In genomic region chr2:18187214-18187613, GRCh38 we compare ENCODE assay signal across 18 cellular contexts.
"Had no signal": no experiment of that assay in that cellular context is flagged by ENCODE, and none has a peak within 500 bp of the region (broad histone marks: within the 10 kb centered on the region; RNA-seq: fewer than 3 reads in every experiment).

No MANE protein-coding gene starts in this region.

- H3K4me3 ChIP-seq: ovary, right lobe of liver, thoracic aorta had no signal

- H3K27ac ChIP-seq: ovary, right lobe of liver, thoracic aorta had no signal

- H3K9me3 ChIP-seq: ovary, right lobe of liver, thoracic aorta had no signal

- DNase-seq: activated CD4-positive, alpha-beta T cell treated with anti-CD3 and anti-CD28 coated beads for 4 hours; activated CD4-positive, alpha-beta T cell treated with anti-CD3 and anti-CD28 coated beads, Interleukin-2, amount 50 U/mL, for 4 hours; activated naive CD4-positive, alpha-beta T cell; activated T-cell treated with anti-CD3 and anti-CD28 coated beads for 4 hours; activated T-cell treated with anti-CD3 and anti-CD28 coated beads, Interleukin-2, amount 50 U/mL, for 72 hours; aorta; cortex of kidney; head of caudate nucleus; hippocampal formation; kidney; left colon; mammary epithelial cell; ovary; right lobe of liver; stimulated activated CD4-positive, alpha-beta T cell treated with anti-CD3 and anti-CD28 coated beads, Interleukin-4, amount 100 ng/mL, for 1 hour; stimulated activated naive CD8-positive, alpha-beta T cell treated with anti-CD3 and anti-CD28 coated beads, Interleukin-15, Interleukin-2, amounts not matched to agents 100 U/mL and 50 U/mL, for 24 hours; T-helper 1 cell had no signal

- H3K27me3 ChIP-seq: ovary, right lobe of liver had no signal

- H3K36me3 ChIP-seq: ovary, right lobe of liver, thoracic aorta had no signal

- H3K4me1 ChIP-seq: right lobe of liver had no signal
